Comparison of ENCODE assay signal across 8 cellular contexts in genomic region chr17:59706900-59707181, GRCh38. TPM values are rescaled to one million over a fixed set of nuclear protein-coding genes. Genes with fewer than 3 reads are reported as not detected.
A peak's percentile ranks its signal among the peaks of the same experiment; 100 is the strongest.
DNase-seq lines count a peak whose midpoint lies in the region; ATAC-seq lines count a peak whose summit lies in the region.

No MANE protein-coding gene starts in this region.

- H3K4me3 Mint-ChIP-seq in T-helper 1 cell treated with Interleukin-12 subunit alpha and Interleukin-12 subunit beta and Interleukin-4 antibody, amounts not matched to agents 30 μg/mL and 1 μg/mL, for 36 hours = peak overlapping the region; percentile 100

- H3K4me1 Mint-ChIP-seq in T-helper 1 cell treated with Interleukin-12 subunit alpha and Interleukin-12 subunit beta and Interleukin-4 antibody, amounts not matched to agents 30 μg/mL and 1 μg/mL, for 36 hours (ENCODE audit: low read depth) = peaks cover 36% of the 10 kb centered on the region

- H3K27me3 ChIP-seq in layer of hippocampus (ENCODE audit: control insufficient read depth, insufficient read depth, low read length) = no peaks in the 10 kb centered on the region

- peak overlapping the region; percentile 98 for H3K27ac Mint-ChIP-seq in T-helper 1 cell treated with Interleukin-12 subunit alpha and Interleukin-12 subunit beta and Interleukin-4 antibody, amounts not matched to agents 30 μg/mL and 1 μg/mL, for 36 hours
- peak overlapping the region; percentile 97 to 99 for H3K27ac Mint-ChIP-seq in activated naive CD4-positive, alpha-beta T cell treated with anti-CD3 and anti-CD28 coated beads, Interleukin-2, amount 50 U/mL, for 72 hours

- no peak for ATAC-seq in activated naive CD4-positive, alpha-beta T cell treated with anti-CD3 and anti-CD28 coated beads, Interleukin-2, amount 50 U/mL, for 72 hours

- no peaks in the 10 kb centered on the region for H3K9me3 Mint-ChIP-seq in T-helper 1 cell treated with Interleukin-12 subunit alpha and Interleukin-12 subunit beta and Interleukin-4 antibody, amounts not matched to agents 30 μg/mL and 1 μg/mL, for 36 hours
- no peaks in the 10 kb centered on the region for H3K9me3 Mint-ChIP-seq in activated naive CD4-positive, alpha-beta T cell treated with anti-CD3 and anti-CD28 coated beads, Interleukin-2, amount 50 U/mL, for 72 hours

- DNase-seq in T-helper 1 cell (no peak), substantia nigra (lab: John Stamatoyannopoulos, UW) (peak in 1 of 49 donors; percentile 24), glomerular visceral epithelial cell (ENCODE audit: extremely low spot score) (no peak), NCI-H187 treated with DMSO at 0.1 percent for 48 hours (lab: John Stamatoyannopoulos, UW) (no peak), superior temporal gyrus (ENCODE audit: extremely low spot score) (no peak)
- no peak for DNase-seq in activated naive CD4-positive, alpha-beta T cell treated with anti-CD3 and anti-CD28 coated beads, Interleukin-2, amount 50 U/mL, for 72 hours (ENCODE audit: low spot score in 2 of 2)

- no peaks in the 10 kb centered on the region for H3K27me3 Mint-ChIP-seq in T-helper 1 cell treated with Interleukin-12 subunit alpha and Interleukin-12 subunit beta and Interleukin-4 antibody, amounts not matched to agents 30 μg/mL and 1 μg/mL, for 36 hours (ENCODE audit: low read depth)

- H3K36me3 Mint-ChIP-seq in T-helper 1 cell treated with Interleukin-12 subunit alpha and Interleukin-12 subunit beta and Interleukin-4 antibody, amounts not matched to agents 30 μg/mL and 1 μg/mL, for 36 hours (ENCODE audit: low read depth) = peaks cover 14% of the 10 kb centered on the region
- H3K36me3 Mint-ChIP-seq in activated naive CD4-positive, alpha-beta T cell treated with anti-CD3 and anti-CD28 coated beads, Interleukin-2, amount 50 U/mL, for 72 hours = peaks cover 31 to 38% of the 10 kb centered on the region in 2 donors

- H3K27ac ChIP-seq in layer of hippocampus (ENCODE audit: low read depth, low read length) (peak overlapping the region; percentile 66), substantia nigra (ENCODE audit: low read depth, low read length, poor library complexity, severe bottlenecking) (peak overlapping the region; percentile 81)

RNA-seq across cellular contexts. Expression of gene PTRH2, which starts 0.4 kb away (rescaled TPM):
- 10 to 100 TPM; 18.9 to 42.8 TPM for total RNA-seq in activated naive CD4-positive, alpha-beta T cell treated with anti-CD3 and anti-CD28 coated beads, Interleukin-2, amount 50 U/mL, for 72 hours

RNA-seq across cellular contexts. Expression of gene VMP1, which starts 0.6 kb away (rescaled TPM):
- 100 to 1,000 TPM; 344 to 725 TPM for total RNA-seq in activated naive CD4-positive, alpha-beta T cell treated with anti-CD3 and anti-CD28 coated beads, Interleukin-2, amount 50 U/mL, for 72 hours
